10 cellular contexts compared by ENCODE assay signal in genomic region chr10:88254091-88254490, GRCh38.
DNase-seq lines count a peak whose midpoint lies in the region; ATAC-seq, FAIRE-seq and TF ChIP-seq lines count a peak whose summit lies in the region.
"Had no signal": no experiment of that assay in that cellular context is flagged by ENCODE, and none has a peak within 500 bp of the region (broad histone marks: within the 10 kb centered on the region; RNA-seq: fewer than 3 reads in every experiment).

No MANE protein-coding gene starts in this region.

- TF ChIP-seq CTCF in body of pancreas (IDR thresholded peaks at IDR 0.05) (no peak), pancreas (IDR thresholded peaks at IDR 0.05) (no peak)

- intact Hi-C loops in body of pancreas (cut with DNase I), result no loop called here
- intact Hi-C loops in pancreas (cut with DNase I), result no loop called here

- 55 to 68% methylated on average over 1 of the region's 1 CpG for WGBS in body of pancreas, 2 donors
- 45 to 68% methylated on average over 1 of the region's 1 CpG for WGBS in pancreas, 2 donors

- H3K36me3 ChIP-seq in body of pancreas (replicated peaks in 1 of 2; ENCODE audit: insufficient read depth in 1 of 2, low read depth in 2 of 2) (no peaks in the 10 kb centered on the region), pancreas (no peaks in the 10 kb centered on the region)
- H3K36me3 ChIP-seq: ovary had no signal

- FAIRE-seq in HTR-8/SVneo (lab: Jason Lieb, UNC), result peak; percentile 9
- FAIRE-seq in pancreas (lab: Jason Lieb, UNC), result no peak

- H3K4me1 ChIP-seq in body of pancreas, result peaks cover 64% of the 10 kb centered on the region
- peaks cover 31 to 58% (median 33%) of the 10 kb centered on the region in 3 donors for H3K4me1 ChIP-seq in pancreas

- no peak for TF ChIP-seq POLR2A in body of pancreas (IDR thresholded peaks at IDR 0.05)

- ATAC-seq in GM18502 (IDR thresholded peaks at IDR 0.05; ENCODE audit: poor library complexity, unreplicated experiment), result peak; percentile 53
- peak; percentile 63 for ATAC-seq in body of pancreas
- ATAC-seq in pancreas, result peak; percentile 69 to 90 (median 77)
- ATAC-seq in GM18517 (IDR thresholded peaks at IDR 0.05; ENCODE audit: unreplicated experiment), result no peak

- H3K4me3 ChIP-seq in body of pancreas (no peak overlapping the region), pancreas (no peak overlapping the region)
- H3K4me3 ChIP-seq: ovary had no signal

- H3K27me3 ChIP-seq in body of pancreas (no peaks in the 10 kb centered on the region), pancreas (no peaks in the 10 kb centered on the region)
- H3K27me3 ChIP-seq: ovary had no signal

- H3K9me3 ChIP-seq in body of pancreas (no peaks in the 10 kb centered on the region), pancreas (no peaks in the 10 kb centered on the region)
- H3K9me3 ChIP-seq: ovary had no signal

- DNase-seq in HTR-8/SVneo (ENCODE audit: insufficient read length, low spot score), result peak; percentile 76
- DNase-seq in body of pancreas, result peak in 2 of 4 donors; percentile 40 to 48
- peak in 3 of 6 donors; percentile 22 to 52 (median 30) for DNase-seq in pancreas
- no peak for DNase-seq in T-helper 9 cell
- DNase-seq in NCI-H510A (lab: John Stamatoyannopoulos, UW), result no peak
- no peak for DNase-seq in stimulated activated CD8-positive, alpha-beta memory T cell treated with anti-CD3 and anti-CD28 coated beads, Interleukin-4, amount 100 ng/mL, for 48 hours
- DNase-seq: ovary had no signal

- peak overlapping the region; percentile 2 to 74 (median 53) for H3K27ac ChIP-seq in body of pancreas
- H3K27ac ChIP-seq in pancreas, result peak overlapping the region; percentile 13 to 70 (median 51)
- H3K27ac ChIP-seq: ovary, VCaP had no signal
